ENCODE assay signal across 34 cellular contexts in the genomic region with DNA sequence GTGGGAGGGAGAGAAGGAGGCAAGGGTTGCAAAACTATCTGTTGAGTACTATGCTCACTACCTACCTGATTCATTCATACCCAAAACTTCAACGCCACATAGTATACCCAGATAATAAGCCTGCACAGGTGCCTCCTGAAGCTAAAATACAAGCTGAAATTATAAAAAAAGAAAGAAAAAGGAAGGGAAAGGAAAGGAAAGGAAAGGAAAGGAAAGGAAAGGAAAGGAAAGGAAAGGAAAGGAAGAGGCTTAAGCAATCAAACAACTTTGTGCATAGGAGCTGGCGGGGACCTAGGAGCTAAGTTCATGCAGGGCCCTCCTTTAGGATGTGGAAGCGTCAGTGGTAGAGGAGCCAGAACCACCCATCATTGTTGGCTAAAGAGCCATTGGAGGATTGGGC.
"Had no signal": no experiment of that assay in that cellular context is flagged by ENCODE, and none has a peak within 500 bp of the region (broad histone marks: within the 10 kb centered on the region; RNA-seq: fewer than 3 reads in every experiment).

No MANE protein-coding gene starts in this region.

- H3K36me3 ChIP-seq: MG63 had no signal

- H3K4me3 ChIP-seq: MG63 had no signal

- DNase-seq: Karpas-422, Kasumi-1, MG63, MM.1S, MV-4-11, NCI-H1048, NCI-H1092, NCI-H1092 treated with DMSO at 0.1 percent for 48 hours, NCI-H1105, NCI-H1105 treated with DMSO at 0.1 percent for 48 hours, NCI-H1417, NCI-H1417 treated with DMSO at 0.1 percent for 48 hours, NCI-H1436, NCI-H1436 treated with DMSO at 0.1 percent for 48 hours, NCI-H146, NCI-H1694, NCI-H1694 treated with DMSO at 0.1 percent for 48 hours, NCI-H187, NCI-H187 treated with DMSO at 0.1 percent for 48 hours, NCI-H1930, NCI-H2029, NCI-H2029 treated with DMSO at 0.1 percent for 48 hours, NCI-H2081, NCI-H2081 treated with DMSO at 0.1 percent for 48 hours, NCI-H2171, NCI-H2171 treated with DMSO at 0.1 percent for 48 hours, NCI-H2227 treated with DMSO at 0.1 percent for 48 hours, NCI-H226, NCI-H345, NCI-H446, NCI-H446 treated with DMSO at 0.1 percent for 48 hours, NCI-H510A, NCI-H510A treated with DMSO at 0.1 percent for 48 hours, NCI-H524 had no signal

- H3K9me3 ChIP-seq: MG63 had no signal
